1 cellular context compared by ENCODE assay signal in genomic region chr2:121596221-121597080, GRCh38.
TF ChIP-seq lines count a peak whose summit lies in the region.

No MANE protein-coding gene starts in this region.

TF ChIP-seq in K562, 482 proteins besides CTCF, POLR2A, EP300 and RAD21 (continued from another document and continues in another):
- TF ChIP-seq CREB3L1 (IDR thresholded peaks at IDR 0.05; ENCODE audit: borderline replicate concordance, low read depth) (no peak), TAF9B (IDR thresholded peaks at IDR 0.05; ENCODE audit: partially characterized antibody) (peak; percentile 67), HSF4 (CRISPR knock-in tag; IDR thresholded peaks at IDR 0.05; ENCODE audit: borderline replicate concordance) (no peak), RUNX1 (IDR thresholded peaks at IDR 0.05; ENCODE audit: low read depth) (peak; percentile 60; the same call in 1 of the 2 replicates), MYNN (IDR thresholded peaks at IDR 0.05) (peak; percentile 52; the same call in 1 of the 2 replicates), MYNN (CRISPR knock-in tag; IDR thresholded peaks at IDR 0.05) (no peak), NR2F6 (CRISPR knock-in tag; IDR thresholded peaks at IDR 0.05) (no peak), ZKSCAN3 (CRISPR knock-in tag; IDR thresholded peaks at IDR 0.05) (no peak), TSHZ1 (CRISPR knock-in tag; IDR thresholded peaks at IDR 0.05) (no peak), PRDM10 (IDR thresholded peaks at IDR 0.05; ENCODE audit: partially characterized antibody) (no peak), GATA2 (CRISPR knock-in tag; IDR thresholded peaks at IDR 0.05) (peak; percentile 90), USF1 (CRISPR knock-in tag; IDR thresholded peaks at IDR 0.05) (peak; percentile 42; the same call in 1 of the 2 replicates), TCF7 (IDR thresholded peaks at IDR 0.05; ENCODE audit: borderline replicate concordance) (no peak), ZNF766 (CRISPR knock-in tag; conservative IDR thresholded peaks at IDR 0.05) (peak; percentile 74; the same call in 1 of the 2 replicates), CHD7 (IDR thresholded peaks at IDR 0.05; ENCODE audit: low read depth, low read length) (no peak), ZNF24 (IDR thresholded peaks at IDR 0.05) (peak; percentile 55), NCOA4 (IDR thresholded peaks at IDR 0.05; ENCODE audit: partially characterized antibody) (no peak), CHAMP1 (IDR thresholded peaks at IDR 0.05) (peak; percentile 82), PHB2 (IDR thresholded peaks at IDR 0.05; ENCODE audit: low read depth) (peak; percentile 79), KLF1 (tag; IDR thresholded peaks at IDR 0.05) (no peak; the same call in 1 of the 2 replicates), RCOR1 (IDR thresholded peaks at IDR 0.05; ENCODE audit: borderline replicate concordance in 1 of 2, low read depth in 2 of 2, low read length in 2 of 2) (peak; percentile 27 to 97; a peak in 3 of 4 replicates), TFE3 (CRISPR knock-in tag; IDR thresholded peaks at IDR 0.05) (no peak), POLR3A (IDR thresholded peaks at IDR 0.05; ENCODE audit: borderline replicate concordance, extremely low read depth, insufficient read depth, insufficient read length) (no peak), SPI1 (IDR thresholded peaks at IDR 0.05; ENCODE audit: borderline replicate concordance, low read depth, low read length) (peak; percentile 55), MBD2 (IDR thresholded peaks at IDR 0.05; ENCODE audit: borderline replicate concordance, low read depth) (peak; percentile 78), ZNF354B (CRISPR knock-in tag; IDR thresholded peaks at IDR 0.05) (no peak), CBX2 (IDR thresholded peaks at IDR 0.05; ENCODE audit: insufficient read depth, low read length, poor library complexity, severe bottlenecking) (no peak), ZKSCAN1 (IDR thresholded peaks at IDR 0.05; ENCODE audit: low read depth, low read length) (peak; percentile 72)
